ENCODE assay signal across 9 cellular contexts in the genomic region with DNA sequence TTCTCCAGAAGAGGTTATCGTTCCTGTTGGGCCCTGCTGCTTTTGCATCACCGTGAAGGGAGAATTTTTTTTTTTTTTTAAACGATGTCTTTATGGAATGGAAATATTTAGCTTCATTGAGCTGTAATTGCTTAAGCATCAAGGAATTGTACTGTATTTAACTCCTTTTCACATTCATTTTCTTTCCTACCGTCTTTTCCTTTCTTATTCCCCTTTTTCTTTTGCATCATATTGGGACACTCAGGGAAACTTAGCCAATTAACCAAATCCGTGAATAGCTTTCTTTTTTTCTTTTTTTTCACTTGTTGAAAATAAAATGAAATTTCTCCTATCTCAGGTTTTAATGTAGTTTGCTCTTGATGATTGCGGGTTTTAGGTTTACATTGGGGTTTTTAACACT. TPM values are rescaled to one million over a fixed set of nuclear protein-coding genes. Genes with fewer than 3 reads are reported as not detected.
DNase-seq lines count a peak whose midpoint lies in the region; ATAC-seq, FAIRE-seq and TF ChIP-seq lines count a peak whose summit lies in the region.
"Had no signal": no experiment of that assay in that cellular context is flagged by ENCODE, and none has a peak within 500 bp of the region (broad histone marks: within the 10 kb centered on the region; RNA-seq: fewer than 3 reads in every experiment).

No MANE protein-coding gene starts in this region.

- FAIRE-seq in GM19239 (lab: Jason Lieb, UNC) = peak; percentile 42

- H3K4me3 ChIP-seq in fibroblast of pulmonary artery (replicated peaks; ENCODE audit: low read depth, low read length) (peak overlapping the region; percentile 94), skeletal muscle cell (ENCODE audit: low read depth, low read length) (peak overlapping the region; percentile 61)

- no peaks in the 10 kb centered on the region for H3K27me3 Mint-ChIP-seq in T-helper 17 cell

- TF ChIP-seq CTCF in fibroblast of pulmonary artery (IDR thresholded peaks at IDR 0.05; ENCODE audit: low read length, missing control alignments) = no peak

- peaks cover 42% of the 10 kb centered on the region for H3K4me1 Mint-ChIP-seq in T-helper 17 cell

- DNase-seq in GM19239 (ENCODE audit: insufficient read length, low spot score) (no peak), T-helper 17 cell (no peak), fibroblast of pulmonary artery (ENCODE audit: low read depth) (no peak), skeletal muscle cell (ENCODE audit: low read depth) (no peak), DMS 273 (lab: John Stamatoyannopoulos, UW; ENCODE audit: unreplicated experiment) (no peak)
- no peak for DNase-seq in effector CD8-positive, alpha-beta T cell (lab: John Stamatoyannopoulos, UW)
- DNase-seq in activated effector memory CD4-positive, alpha-beta T cell treated with Interleukin-2 at 50 U/mL for 16 hours = no peak
- DNase-seq: NCI-H2171 had no signal

- H3K27ac Mint-ChIP-seq in T-helper 17 cell = peak overlapping the region; percentile 97

- ATAC-seq in T-helper 17 cell (no peak), GM21825 (IDR thresholded peaks at IDR 0.05; ENCODE audit: unreplicated experiment) (no peak)

- peak overlapping the region; percentile 96 for H3K4me3 Mint-ChIP-seq in T-helper 17 cell

- H3K9me3 ChIP-seq in T-helper 17 cell (ENCODE audit: control insufficient read depth, low read length, poor library complexity, severe bottlenecking) = no peaks in the 10 kb centered on the region

- H3K36me3 Mint-ChIP-seq in T-helper 17 cell (ENCODE audit: low read depth) = peaks cover 5% of the 10 kb centered on the region

RNA-seq across cellular contexts. Expression of gene TNRC6A, which starts 1.5 kb away (rescaled TPM):
- 10 to 100 TPM; 71.5 to 72.1 TPM for total RNA-seq in T-helper 17 cell
